Comparison of ENCODE assay signal across 27 cellular contexts in the genomic region with DNA sequence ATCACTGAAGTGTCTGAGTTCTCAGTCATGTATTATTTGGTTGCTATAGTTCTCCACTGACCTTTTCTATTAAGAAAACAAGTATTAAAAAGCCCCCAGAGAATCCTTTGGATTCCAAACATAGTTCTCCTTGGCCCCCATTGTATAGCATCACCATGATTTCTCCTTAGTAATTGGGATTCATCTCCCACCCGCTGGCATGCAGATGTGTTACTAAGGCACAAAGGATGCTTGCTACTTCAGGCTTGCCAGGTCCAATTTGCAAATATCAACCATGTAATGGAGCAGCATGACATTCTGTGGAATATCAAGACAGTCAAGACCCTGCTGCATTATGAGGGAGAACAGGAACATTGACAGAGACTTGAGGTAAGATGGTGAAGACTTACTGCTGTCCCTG.
"Had no signal": no experiment of that assay in that cellular context is flagged by ENCODE, and none has a peak within 500 bp of the region (broad histone marks: within the 10 kb centered on the region; RNA-seq: fewer than 3 reads in every experiment).

No MANE protein-coding gene starts in this region.

- FAIRE-seq: bronchial epithelial cell, TTC549 had no signal

- H3K4me1 ChIP-seq: colonic mucosa, gastroesophageal sphincter, parathyroid adenoma, sigmoid colon, testis had no signal

- DNase-seq: activated CD4-positive, alpha-beta T cell treated with anti-CD3 and anti-CD28 coated beads for 36 hours; activated CD4-positive, alpha-beta T cell treated with anti-CD3 and anti-CD28 coated beads, Interleukin-2, amount 50 U/mL, for 4 hours; activated CD8-positive, alpha-beta memory T cell treated with anti-CD3 and anti-CD28 coated beads for 24 hours; activated CD8-positive, alpha-beta memory T cell treated with anti-CD3 and anti-CD28 coated beads, Interleukin-2, amount 50 U/mL, for 4 hours; activated naive CD4-positive, alpha-beta T cell treated with Interleukin-2 at 50 U/mL for 16 hours; activated naive CD8-positive, alpha-beta T cell treated with anti-CD3 and anti-CD28 coated beads, Interleukin-2, amount 10 ng/mL, durations not matched to agents 7 days and 5 days; activated T-cell treated with anti-CD3 and anti-CD28 coated beads, Interleukin-2, amount 50 U/mL, for 24 hours; amniotic stem cell; colonic mucosa; dorsolateral prefrontal cortex; head of caudate nucleus; islet precursor cell; left cardiac atrium; nucleus accumbens; sigmoid colon; stimulated activated CD4-positive, alpha-beta T cell treated with anti-CD3 and anti-CD28 coated beads, Interleukin-15, amount 100 ng/mL, for 24 hours; stimulated activated CD4-positive, alpha-beta T cell treated with anti-CD3 and anti-CD28 coated beads, Interleukin-2, amount 100 ng/mL, for 48 hours; stimulated activated CD8-positive, alpha-beta memory T cell treated with anti-CD3 and anti-CD28 coated beads, Interleukin-4, amount 100 ng/mL, for 48 hours; stimulated activated naive B cell treated with anti-CD40 and anti-IgM and Interleukin-4, amounts not matched to agents 10 μg/mL and 1 μg/mL and 100 μg/mL, for 72 hours; T-helper 1 cell; testis had no signal

- H3K9me3 ChIP-seq: colonic mucosa, gastroesophageal sphincter, sigmoid colon, testis had no signal

- H3K79me2 ChIP-seq: parathyroid adenoma had no signal

- H3K9ac ChIP-seq: parathyroid adenoma had no signal

- H3K4me2 ChIP-seq: smooth muscle cell had no signal

- H3K27ac ChIP-seq: colonic mucosa, dorsolateral prefrontal cortex, gastroesophageal sphincter, parathyroid adenoma, sigmoid colon, testis had no signal

- H3K36me3 ChIP-seq: colonic mucosa, gastroesophageal sphincter, sigmoid colon had no signal

- H3K27me3 ChIP-seq: colonic mucosa, dorsolateral prefrontal cortex, gastroesophageal sphincter, sigmoid colon, testis had no signal

- ATAC-seq: activated CD4-positive, alpha-beta T cell treated with anti-CD3 and anti-CD28 coated beads for 36 hours; activated T-helper 17 cell treated with anti-CD3 and anti-CD28 coated beads, Interleukin-2, amount 50 U/mL, for 72 hours; gastroesophageal sphincter; left cardiac atrium; stimulated activated naive B cell treated with anti-CD40 and anti-IgM and Interleukin-4, amounts not matched to agents 10 μg/mL and 1 μg/mL and 100 μg/mL, for 72 hours had no signal

- H3K4me3 ChIP-seq: colonic mucosa, dorsolateral prefrontal cortex, gastroesophageal sphincter, sigmoid colon, smooth muscle cell, testis had no signal
